Comparison of ENCODE assay signal across 9 cellular contexts in the genomic region with DNA sequence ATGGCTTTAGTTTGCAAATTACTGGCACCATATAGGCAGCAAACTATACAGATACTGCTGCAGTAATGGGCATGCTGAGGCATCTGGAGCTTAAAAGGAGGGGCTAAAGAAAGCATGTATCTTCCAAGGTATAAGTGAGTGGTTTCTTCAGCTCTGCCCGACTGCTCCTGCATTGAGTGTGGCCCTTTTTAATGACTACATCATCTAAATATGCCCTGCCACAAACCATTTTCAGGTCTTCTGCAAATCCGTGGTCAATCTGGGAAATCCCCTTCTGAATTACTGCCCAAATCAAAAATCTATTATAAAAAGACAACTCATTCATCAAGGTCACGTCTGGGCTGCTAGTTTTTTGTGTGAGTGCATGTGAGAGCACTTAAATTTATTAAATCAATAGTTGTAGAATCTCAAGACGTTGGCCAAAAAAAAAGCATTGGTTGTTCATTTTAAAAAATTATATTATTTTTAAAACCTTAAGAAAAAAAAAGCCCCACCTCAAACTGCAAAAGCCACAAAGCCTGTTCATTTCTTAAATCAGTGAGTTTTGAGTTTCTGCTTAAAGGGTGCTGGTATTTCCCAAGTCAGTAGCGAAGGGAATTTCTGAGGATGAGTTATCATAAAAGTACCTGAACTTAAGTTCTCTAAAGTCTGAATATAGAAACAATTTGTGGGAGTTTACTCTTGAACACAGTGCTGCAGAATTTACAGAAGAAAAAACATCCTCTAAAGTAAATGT. TPM values are rescaled to one million over a fixed set of nuclear protein-coding genes. Genes with fewer than 3 reads are reported as not detected.
DNase-seq lines count a peak whose midpoint lies in the region; ATAC-seq and TF ChIP-seq lines count a peak whose summit lies in the region.
"Had no signal": no experiment of that assay in that cellular context is flagged by ENCODE, and none has a peak within 500 bp of the region (broad histone marks: within the 10 kb centered on the region; RNA-seq: fewer than 3 reads in every experiment).

No MANE protein-coding gene starts in this region.

- intact Hi-C loops in Caco-2 (cut with micrococcal nuclease; ENCODE audit: unreplicated experiment), result no loop called here

- H3K36me3 ChIP-seq in Caco-2 (ENCODE audit: control insufficient read depth, insufficient read depth, low read length), result no peaks in the 10 kb centered on the region

- CTCF ChIA-PET in Caco-2 (lab: Charles Lee), result no interaction called here

- H3K4me1 ChIP-seq in Caco-2, result no peaks in the 10 kb centered on the region

- peak overlapping the region; percentile 91 to 95 for H3K27ac Mint-ChIP-seq in effector memory CD8-positive, alpha-beta T cell
- H3K27ac Mint-ChIP-seq in Caco-2 (ENCODE audit: unreplicated experiment), result no peak overlapping the region

- H3K36me3 Mint-ChIP-seq in effector memory CD8-positive, alpha-beta T cell (ENCODE audit: insufficient read depth), result peaks cover 59% of the 10 kb centered on the region
- H3K36me3 Mint-ChIP-seq in Caco-2 (ENCODE audit: insufficient read depth, unreplicated experiment), result no peaks in the 10 kb centered on the region

- BruUV-seq in Caco-2 (replicated peaks; lab: Mats Ljungman, UMichigan), result no TSS peak

- H3K27me3 ChIP-seq in Caco-2 (replicated peaks; ENCODE audit: control insufficient read depth, insufficient read depth, low read length), result no peaks in the 10 kb centered on the region

- peaks cover 75 to 82% of the 10 kb centered on the region in 2 donors for H3K4me1 Mint-ChIP-seq in effector memory CD8-positive, alpha-beta T cell (ENCODE audit: low read depth in 2 of 2)
- H3K4me1 Mint-ChIP-seq in Caco-2 (ENCODE audit: low read depth, unreplicated experiment), result no peaks in the 10 kb centered on the region

- POLR2A ChIA-PET in Caco-2 (lab: Charles Lee), result no interaction called here

- no peaks in the 10 kb centered on the region for H3K27me3 Mint-ChIP-seq in effector memory CD8-positive, alpha-beta T cell
- H3K27me3 Mint-ChIP-seq in Caco-2 (ENCODE audit: insufficient read depth, unreplicated experiment), result peaks cover 5% of the 10 kb centered on the region

- peak overlapping the region; percentile 66 for H3K4me3 ChIP-seq in GM12865 (ENCODE audit: low read depth, low read length)
- H3K4me3 ChIP-seq in Caco-2 (ENCODE audit: low read depth, low read length), result no peak overlapping the region

- peak; percentile 56 for ATAC-seq in GM21528 (IDR thresholded peaks at IDR 0.05; ENCODE audit: low FRiP score, unreplicated experiment)
- peak; percentile 63 for ATAC-seq in effector memory CD8-positive, alpha-beta T cell (replicated peaks)
- ATAC-seq: HCT116 had no signal

- DNase-seq in GM12865 (ENCODE audit: low read depth) (peak; percentile 89), M059J (ENCODE audit: low read depth) (peak; percentile 76), SW 1271 (lab: John Stamatoyannopoulos, UW) (no peak), Kasumi-1 (lab: John Stamatoyannopoulos, UW) (no peak), Caco-2 (no peak), globus pallidus (ENCODE audit: low spot score) (no peak)
- DNase-seq in effector memory CD8-positive, alpha-beta T cell, result peak in 2 of 3 experiments; percentile 21 to 24

- TF ChIP-seq CTCF in GM12865 (IDR thresholded peaks at IDR 0.05; ENCODE audit: insufficient read depth, low read depth, low read length, missing control alignments) (no peak), Caco-2 (IDR thresholded peaks at IDR 0.05; ENCODE audit: insufficient read depth in 1 of 2, low read depth in 1 of 2, low read length in 1 of 2, severe bottlenecking in 1 of 2, unreplicated experiment in 1 of 2) (no peak)

- no peaks in the 10 kb centered on the region for H3K9me3 Mint-ChIP-seq in effector memory CD8-positive, alpha-beta T cell
- no peaks in the 10 kb centered on the region for H3K9me3 Mint-ChIP-seq in Caco-2 (ENCODE audit: unreplicated experiment)

- no peaks in the 10 kb centered on the region for H3K9me3 ChIP-seq in Caco-2

- peak overlapping the region; percentile 67 to 91 for H3K4me3 Mint-ChIP-seq in effector memory CD8-positive, alpha-beta T cell
- no peak overlapping the region for H3K4me3 Mint-ChIP-seq in Caco-2 (ENCODE audit: unreplicated experiment)

RNA-seq across cellular contexts. Expression of a gene that starts 16.3 kb away (rescaled TPM):
- total RNA-seq in M059J (2014; rRNA removed; shearing (Covaris generic)), result 21.3 and 29.6 TPM in 2 replicates
- total RNA-seq in Caco-2 (2022), result 32.1 and 37.8 TPM in 2 replicates

RNA-seq across cellular contexts. Expression of a gene that starts 46.1 kb away (rescaled TPM):
- not detected in 2 replicates for total RNA-seq in M059J (2014; rRNA removed; shearing (Covaris generic))
- total RNA-seq in Caco-2 (2022), result not detected in 2 replicates

Comparison
In these comparisons a context has a peak if more than half of its experiments do, and no peak if none do; other contexts are left out.
1. DNase-seq: peak in GM12865 (single experiment), M059J (single experiment) and effector memory CD8-positive, alpha-beta T cell (2 of 3); none in SW 1271 (0 of 2), Kasumi-1 (0 of 2), Caco-2 (0 of 2) and globus pallidus (single experiment).